1 cellular context compared by ENCODE assay signal in genomic region chr3:122183893-122184590, GRCh38.
TF ChIP-seq lines count a peak whose summit lies in the region.

No MANE protein-coding gene starts in this region.

TF ChIP-seq in GM23338, 12 proteins besides CTCF, POLR2A, EP300 and RAD21 (continued from another document):
- TF ChIP-seq ZNF462 (CRISPR knock-in tag; IDR thresholded peaks at IDR 0.05) = no peak
- TF ChIP-seq ETS1 (IDR thresholded peaks at IDR 0.05) = no peak
TF ChIP-seq in GM23338: peak in this region for 0.
